Comparison of ENCODE assay signal across 8 cellular contexts in the genomic region with DNA sequence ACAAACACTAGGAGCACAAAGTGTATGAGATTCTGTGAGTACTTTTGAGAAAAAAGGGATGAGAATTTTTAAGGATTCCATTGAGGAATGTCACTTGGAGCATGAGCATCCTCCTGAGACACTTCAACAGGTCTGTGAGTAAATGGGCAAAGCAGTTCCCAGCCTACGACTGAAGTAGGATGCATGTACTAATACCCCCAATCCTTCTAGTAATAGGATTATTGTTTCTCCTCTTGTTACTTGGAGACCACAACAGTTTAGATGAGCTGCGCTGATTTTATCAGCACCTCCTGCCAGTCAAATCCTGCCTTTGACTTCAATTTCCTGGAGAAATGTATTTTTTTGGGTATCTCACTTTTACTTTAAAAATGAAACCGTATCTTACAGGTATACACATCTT. TPM values are rescaled to one million over a fixed set of nuclear protein-coding genes. Genes with fewer than 3 reads are reported as not detected.
DNase-seq lines count a peak whose midpoint lies in the region; ATAC-seq, FAIRE-seq and TF ChIP-seq lines count a peak whose summit lies in the region.

No MANE protein-coding gene starts in this region.

- in situ Hi-C loops in HAP-1 (cut with MboI; ENCODE audit: low sequenced_read_pairs) = no loop called here

- no peaks in the 10 kb centered on the region for H3K9me3 ChIP-seq in HAP-1
- H3K9me3 ChIP-seq in SK-N-SH = no peaks in the 10 kb centered on the region
- H3K9me3 ChIP-seq in skeletal muscle tissue (ENCODE audit: control insufficient read depth in 3 of 3, low read length in 3 of 3) = no peaks in the 10 kb centered on the region

- peaks cover 11% of the 10 kb centered on the region for H3K79me2 ChIP-seq in SK-N-SH (ENCODE audit: insufficient read depth)

- FAIRE-seq in GM12892 (lab: Jason Lieb, UNC) = no peak

- peaks cover 11% of the 10 kb centered on the region for H3K4me1 ChIP-seq in HAP-1
- peaks cover 4 to 13% of the 10 kb centered on the region in 2 experiments; a peak in 2 of 4 replicates for H3K4me1 ChIP-seq in SK-N-SH (ENCODE audit: control insufficient read depth in 1 of 2, insufficient read depth in 2 of 2, low read depth in 1 of 2, low read length in 1 of 2)
- peaks cover 5 to 10% (median 9%) of the 10 kb centered on the region in 3 donors for H3K4me1 ChIP-seq in skeletal muscle tissue (ENCODE audit: control insufficient read depth in 3 of 3, insufficient read depth in 3 of 3, low read length in 3 of 3)

- H3K4me3 ChIP-seq in HAP-1 (peak overlapping the region; percentile 65), SK-N-SH (ENCODE audit: low read depth in 2 of 2, low read length in 1 of 2) (peak overlapping the region; percentile 78 to 91), fibroblast of the aortic adventitia (ENCODE audit: low read depth, low read length) (peak overlapping the region; percentile 91), skeletal muscle tissue (ENCODE audit: low read length in 3 of 3) (peak overlapping the region; percentile 72 to 99 (median 98))

- no peak for TF ChIP-seq RAD21 in SK-N-SH (IDR thresholded peaks at IDR 0.05; ENCODE audit: low read length)

- H3K27me3 ChIP-seq in HAP-1 (ENCODE audit: low read depth) = 0 out of 2 replicates have a peak, but pooled peaks cover 2% of the 10 kb centered on the region
- no peaks in the 10 kb centered on the region for H3K27me3 ChIP-seq in SK-N-SH (ENCODE audit: insufficient read depth)
- H3K27me3 ChIP-seq in skeletal muscle tissue (ENCODE audit: control insufficient read depth in 3 of 3, insufficient read depth in 3 of 3, low read length in 3 of 3) = no peaks in the 10 kb centered on the region

- H3K36me3 ChIP-seq in HAP-1 (replicated peaks) (no peaks in the 10 kb centered on the region), SK-N-SH (replicated peaks in 1 of 2; ENCODE audit: control insufficient read depth in 1 of 2, insufficient read depth in 2 of 2, low read length in 1 of 2) (no peaks in the 10 kb centered on the region), skeletal muscle tissue (ENCODE audit: control insufficient read depth in 3 of 3, insufficient read depth in 3 of 3, low read length in 3 of 3) (no peaks in the 10 kb centered on the region)

- ATAC-seq in GM18505 (IDR thresholded peaks at IDR 0.05; ENCODE audit: unreplicated experiment) = no peak

- no peaks in the 10 kb centered on the region for H4K20me1 ChIP-seq in SK-N-SH (ENCODE audit: insufficient read depth)

- H3K9ac ChIP-seq in SK-N-SH (peak overlapping the region; percentile 78), skeletal muscle tissue (ENCODE audit: low read depth in 1 of 3, low read length in 3 of 3) (peak overlapping the region in 2 of 3 donors; percentile 85 to 88)

- H3K27ac ChIP-seq in SK-N-SH (ENCODE audit: low read depth in 2 of 2, low read length in 1 of 2) = peak overlapping the region; percentile 71 to 93; a peak in 2 of 4 replicates
- H3K27ac ChIP-seq in skeletal muscle tissue (ENCODE audit: low read depth, low read length) = no peak overlapping the region

- DNase-seq in HAP-1 (ENCODE audit: low spot score in 2 of 2) = peak; percentile 18 to 62
- DNase-seq in SK-N-SH = peak; percentile 47
- no peak for DNase-seq in fibroblast of the aortic adventitia (ENCODE audit: low read depth)
- no peak for DNase-seq in hippocampal formation (lab: John Stamatoyannopoulos, UW)
- DNase-seq in GM12892 (ENCODE audit: insufficient read length) = no peak
- no peak for DNase-seq in 8988T

- no peak for TF ChIP-seq EP300 in SK-N-SH (IDR thresholded peaks at IDR 0.05; ENCODE audit: borderline replicate concordance in 1 of 2, low read depth in 1 of 2, low read length in 1 of 2)

- no peak for TF ChIP-seq POLR2A in GM12892 (IDR thresholded peaks at IDR 0.05; ENCODE audit: low read depth, low read length)
- TF ChIP-seq POLR2A in GM18505 (IDR thresholded peaks at IDR 0.05; ENCODE audit: borderline replicate concordance, extremely low read depth, insufficient read depth, insufficient read length) = no peak

- POLR2A ChIA-PET in SK-N-SH (lab: Yijun Ruan, JAX) = no interaction called here

- CTCF ChIA-PET in SK-N-SH (lab: Yijun Ruan, JAX) = interaction anchor here (1.2 to 11.0 kb wide), 3 partner anchors 8 to 23 kb away, joined by 3 to 95 read pairs (median 3); partner anchors contain the start of gene RP9

- H3F3A ChIP-seq in SK-N-SH (replicated peaks; ENCODE audit: insufficient read depth) = peaks cover 5% of the 10 kb centered on the region

- no peaks in the 10 kb centered on the region for H3K9me2 ChIP-seq in SK-N-SH

- H3K4me2 ChIP-seq in SK-N-SH = peak overlapping the region; percentile 71

- WGBS in SK-N-SH (ENCODE audit: low lambda C conversion rate) = 13% methylated on average over 3 of the region's 3 CpGs

- TF ChIP-seq CTCF in SK-N-SH (IDR thresholded peaks at IDR 0.05) (no peak), fibroblast of the aortic adventitia (IDR thresholded peaks at IDR 0.05; ENCODE audit: insufficient read depth, low read length) (no peak)

- peak overlapping the region; percentile 100 for H2AFZ ChIP-seq in SK-N-SH (ENCODE audit: low read depth)

TF ChIP-seq in SK-N-SH, 30 proteins besides CTCF, POLR2A, EP300 and RAD21:
- no peak for TF ChIP-seq POLR2AphosphoS5 (IDR thresholded peaks at IDR 0.05; ENCODE audit: low read depth, low read length)
- peak; percentile 26; the same call in 1 of the 2 replicates for TF ChIP-seq PBX3 (IDR thresholded peaks at IDR 0.05)
- no peak for TF ChIP-seq TEAD4 (IDR thresholded peaks at IDR 0.05; ENCODE audit: borderline replicate concordance, insufficient read depth)
TF ChIP-seq in SK-N-SH: peak in this region for 1.

RNA-seq across cellular contexts. Expression of gene BBS9, which starts 0.8 kb away (rescaled TPM):
- polyA plus RNA-seq in SK-N-SH (2012; rRNA removed) = 7.5 and 11.1 TPM in 2 replicates
- 10.5 and 10.7 TPM in 2 replicates for polyA plus RNA-seq in SK-N-SH (2012; cell fraction: cytosol; rRNA removed)
- 9.2 and 13.9 TPM in 2 replicates for polyA plus RNA-seq in SK-N-SH (2012; cell fraction: nucleus; rRNA removed)
- total RNA-seq in fibroblast of the aortic adventitia (ENCODE audit: low replicate concordance) (26.8 and 31.1 TPM in 2 replicates), skeletal muscle tissue (51.7 TPM)
- 4.8 TPM for polyA plus RNA-seq in GM12892 (2012; ENCODE audit: missing spikeins)

RNA-seq across cellular contexts. Expression of gene RP9, which starts 21.0 kb away (rescaled TPM):
- polyA plus RNA-seq in SK-N-SH (2012; rRNA removed) = 31.6 and 32.0 TPM in 2 replicates
- 36.3 and 38.8 TPM in 2 replicates for polyA plus RNA-seq in SK-N-SH (2012; cell fraction: cytosol; rRNA removed)
- 24.1 and 27.8 TPM in 2 replicates for polyA plus RNA-seq in SK-N-SH (2012; cell fraction: nucleus; rRNA removed)
- 7.2 and 7.7 TPM in 2 replicates for total RNA-seq in fibroblast of the aortic adventitia (ENCODE audit: low replicate concordance)
- total RNA-seq in skeletal muscle tissue = 15.7 TPM
- 16.6 TPM for polyA plus RNA-seq in GM12892 (2012; ENCODE audit: missing spikeins)

Comparison
In these comparisons a context has a peak if more than half of its experiments do, and no peak if none do; other contexts are left out.
1. DNase-seq: peak in HAP-1 (2 of 2) and SK-N-SH (single experiment); none in fibroblast of the aortic adventitia (single experiment), hippocampal formation (0 of 2), GM12892 (single experiment) and 8988T (single experiment).
2. Peak in every context shown above with its lines, with median percentiles within 50 percentile points of each other: H3K4me3 ChIP-seq.